ENCODE assay signal across 33 cellular contexts in genomic region chr1:96772349-96772748, GRCh38.
"Had no signal": no experiment of that assay in that cellular context is flagged by ENCODE, and none has a peak within 500 bp of the region (broad histone marks: within the 10 kb centered on the region; RNA-seq: fewer than 3 reads in every experiment).

No MANE protein-coding gene starts in this region.

- H3K4me1 ChIP-seq: adrenal gland, body of pancreas, foreskin keratinocyte, upper lobe of left lung, vagina had no signal

- ATAC-seq: activated T-cell treated with anti-CD3 and anti-CD28 coated beads, Interleukin-2, amount 50 U/mL, for 72 hours; body of pancreas; foreskin keratinocyte; left ventricle myocardium superior; stimulated activated memory B cell treated with anti-CD40 and anti-IgM and Interleukin-4, amounts not matched to agents 10 μg/mL and 1 μg/mL and 100 μg/mL, for 72 hours; stimulated activated naive CD8-positive, alpha-beta T cell treated with anti-CD3 and anti-CD28 coated beads, Interleukin-15, amount 100 ng/mL, for 72 hours; T-helper 17 cell had no signal

- H3K27ac ChIP-seq: adrenal gland, body of pancreas, esophagus muscularis mucosa, foreskin keratinocyte, ovary, sigmoid colon, upper lobe of left lung, vagina had no signal

- H3K36me3 ChIP-seq: ovary had no signal

- H3K9me3 ChIP-seq: body of pancreas, esophagus muscularis mucosa, ovary, sigmoid colon, upper lobe of left lung, vagina had no signal

- H3K4me3 ChIP-seq: adrenal gland, body of pancreas, esophagus muscularis mucosa, ovary, sigmoid colon, smooth muscle cell, upper lobe of left lung, vagina had no signal

- DNase-seq: activated CD4-positive, alpha-beta T cell treated with anti-CD3 and anti-CD28 coated beads for 4 hours; activated CD4-positive, alpha-beta T cell treated with anti-CD3 and anti-CD28 coated beads, Interleukin-2, amount 50 U/mL, for 4 hours; activated CD4-positive, CD25-positive, alpha-beta regulatory T cell; activated effector memory CD4-positive, alpha-beta T cell treated with anti-CD3 and anti-CD28 coated beads, Interleukin-2, amount 50 U/mL, for 16 hours; activated naive CD4-positive, alpha-beta T cell treated with anti-CD3 and anti-CD28 coated beads for 36 hours; activated naive CD8-positive, alpha-beta T cell treated with anti-CD3 and anti-CD28 coated beads for 36 hours; activated T-cell treated with anti-CD3 and anti-CD28 coated beads for 4 hours; activated T-cell treated with anti-CD3 and anti-CD28 coated beads, Interleukin-2, amount 50 U/mL, for 72 hours; adrenal gland; aorta; body of pancreas; dermis blood vessel endothelial cell; effector CD4-positive, alpha-beta T cell; foreskin keratinocyte; left ventricle myocardium superior; mammary epithelial cell; naive B cell; nephron progenitor cell; ovary; sigmoid colon; stimulated activated CD4-positive, alpha-beta T cell treated with anti-CD3 and anti-CD28 coated beads, Interleukin-1b, Interleukin-23, amount 100 ng/mL, for 48 hours; stimulated activated CD4-positive, alpha-beta T cell treated with anti-CD3 and anti-CD28 coated beads, Interleukin-4, amount 100 ng/mL, for 4 hours; stimulated activated CD8-positive, alpha-beta memory T cell treated with anti-CD3 and anti-CD28 coated beads, Interleukin-4, amount 100 ng/mL, for 48 hours; stimulated activated naive CD8-positive, alpha-beta T cell treated with anti-CD3 and anti-CD28 coated beads, Interleukin-15, amount 100 ng/mL, for 72 hours; substantia nigra; T-helper 17 cell; upper lobe of left lung had no signal

- FAIRE-seq: colon, islet of Langerhans had no signal

- H3K27me3 ChIP-seq: adrenal gland, body of pancreas, esophagus muscularis mucosa, foreskin keratinocyte, ovary, sigmoid colon, upper lobe of left lung, vagina had no signal
